ENCODE assay signal across 9 cellular contexts in genomic region chr12:76685246-76685678, GRCh38.
DNase-seq lines count a peak whose midpoint lies in the region; ATAC-seq and TF ChIP-seq lines count a peak whose summit lies in the region.
"Had no signal": no experiment of that assay in that cellular context is flagged by ENCODE, and none has a peak within 500 bp of the region (broad histone marks: within the 10 kb centered on the region; RNA-seq: fewer than 3 reads in every experiment).

No MANE protein-coding gene starts in this region.

- H3K79me2 ChIP-seq in mesendoderm (ENCODE audit: control insufficient read depth, insufficient read depth, low read length) = no peaks in the 10 kb centered on the region

- H3K56ac ChIP-seq in mesendoderm (ENCODE audit: low read length) = no peak overlapping the region

- DNase-seq in AG04450 (ENCODE audit: low read depth, low spot score) = peak; percentile 20
- peak; percentile 65 for DNase-seq in NCI-H2029 treated with DMSO at 0.1 percent for 48 hours (lab: John Stamatoyannopoulos, UW)
- DNase-seq in choroid plexus epithelial cell (ENCODE audit: low read depth) = peak; percentile 84
- DNase-seq in mesendoderm = peak; percentile 71
- no peak for DNase-seq in NCI-H524 treated with DMSO at 0.1 percent for 48 hours (lab: John Stamatoyannopoulos, UW)
- no peak for DNase-seq in NOMO-1 treated with DMSO at 0.1 percent for 48 hours (lab: John Stamatoyannopoulos, UW; ENCODE audit: unreplicated experiment)
- DNase-seq in NCI-H226 = no peak
- DNase-seq: NCI-H748 treated with DMSO at 0.1 percent for 48 hours had no signal

- no peaks in the 10 kb centered on the region for H3K27me3 ChIP-seq in AG04450 (ENCODE audit: control insufficient read depth, insufficient read depth, low read length)
- no peaks in the 10 kb centered on the region for H3K27me3 ChIP-seq in mesendoderm (ENCODE audit: insufficient read depth, low read length, poor library complexity)

- H2AK5ac ChIP-seq in mesendoderm (ENCODE audit: low read length) = no peak overlapping the region

- peaks cover 4% of the 10 kb centered on the region; the same call in 1 of the 2 replicates for H3K9me3 ChIP-seq in AG04450 (ENCODE audit: control insufficient read depth, insufficient read depth, low read length)

- H3K4me3 ChIP-seq in AG04450 (ENCODE audit: low read depth, low read length) = no peak overlapping the region
- peak overlapping the region; percentile 6 for H3K4me3 ChIP-seq in choroid plexus epithelial cell (ENCODE audit: low read depth, low read length)
- no peak overlapping the region for H3K4me3 ChIP-seq in mesendoderm (ENCODE audit: low read length)

- H2BK120ac ChIP-seq in mesendoderm (ENCODE audit: low read depth, low read length) = no peak overlapping the region

- no peak overlapping the region for H3K9ac ChIP-seq in mesendoderm (ENCODE audit: low read length)

- CTCF ChIA-PET in AG04450 (lab: Charles Lee) = interaction anchor here (1.0 to 1.4 kb wide), 3 partner anchors 99 to 325 kb away, joined by 3 to 6 read pairs (median 3); no protein-coding TSS in a partner anchor

- TF ChIP-seq CTCF in AG04450 (IDR thresholded peaks at IDR 0.05; ENCODE audit: low read depth, low read length) = no peak
- no peak for TF ChIP-seq CTCF in choroid plexus epithelial cell (conservative IDR thresholded peaks at IDR 0.05; ENCODE audit: low read depth, low read length)

- H3K4ac ChIP-seq in mesendoderm (ENCODE audit: low read depth, low read length) = no peak overlapping the region

- H3K4me2 ChIP-seq in mesendoderm (ENCODE audit: low read length) = no peak overlapping the region

- no peak overlapping the region for H3K18ac ChIP-seq in mesendoderm (ENCODE audit: low read length)

- no peak overlapping the region for H3K27ac ChIP-seq in AG04450 (ENCODE audit: low read depth, low read length)
- no peak overlapping the region for H3K27ac ChIP-seq in mesendoderm (ENCODE audit: low read depth, low read length)

- no peak overlapping the region for H4K8ac ChIP-seq in mesendoderm (ENCODE audit: low read depth, low read length)

- POLR2A ChIA-PET in AG04450 (lab: Yijun Ruan, JAX) = interaction anchor here (0.8 to 1.2 kb wide), 2 partner anchors 62 to 78 kb away, joined by 3 read pairs; no protein-coding TSS in a partner anchor

- no peaks in the 10 kb centered on the region for H3K4me1 ChIP-seq in mesendoderm (ENCODE audit: control insufficient read depth, low read depth, low read length)

- no peak overlapping the region for H3K23ac ChIP-seq in mesendoderm (ENCODE audit: low read length)

- no CpG with 5 or more reads among the region's 5 CpGs for WGBS in mesendoderm (ENCODE audit: extremely low coverage, insufficient coverage, low lambda C conversion rate)

- no peak for ATAC-seq in GM18858 (IDR thresholded peaks at IDR 0.05; ENCODE audit: unreplicated experiment)

- no peaks in the 10 kb centered on the region for H3K36me3 ChIP-seq in mesendoderm (ENCODE audit: control insufficient read depth, insufficient read depth, low read length)

- no peak overlapping the region for H4K5ac ChIP-seq in mesendoderm (ENCODE audit: low read length)

- no peak overlapping the region for H2BK5ac ChIP-seq in mesendoderm (ENCODE audit: low read length)

- no peak overlapping the region for H2BK15ac ChIP-seq in mesendoderm (replicated peaks; ENCODE audit: low read depth)

- no peaks in the 10 kb centered on the region for H3K79me1 ChIP-seq in mesendoderm (ENCODE audit: low read length)

Comparison
In these comparisons a context has a peak if more than half of its experiments do, and no peak if none do; other contexts are left out.
1. DNase-seq: peak in AG04450 (single experiment), NCI-H2029 treated with DMSO at 0.1 percent for 48 hours (single experiment), choroid plexus epithelial cell (single experiment) and mesendoderm (single experiment); none in NCI-H524 treated with DMSO at 0.1 percent for 48 hours (single experiment), NOMO-1 treated with DMSO at 0.1 percent for 48 hours (single experiment) and NCI-H226 (single experiment).